ENCODE assay signal across 8 cellular contexts in the genomic region with DNA sequence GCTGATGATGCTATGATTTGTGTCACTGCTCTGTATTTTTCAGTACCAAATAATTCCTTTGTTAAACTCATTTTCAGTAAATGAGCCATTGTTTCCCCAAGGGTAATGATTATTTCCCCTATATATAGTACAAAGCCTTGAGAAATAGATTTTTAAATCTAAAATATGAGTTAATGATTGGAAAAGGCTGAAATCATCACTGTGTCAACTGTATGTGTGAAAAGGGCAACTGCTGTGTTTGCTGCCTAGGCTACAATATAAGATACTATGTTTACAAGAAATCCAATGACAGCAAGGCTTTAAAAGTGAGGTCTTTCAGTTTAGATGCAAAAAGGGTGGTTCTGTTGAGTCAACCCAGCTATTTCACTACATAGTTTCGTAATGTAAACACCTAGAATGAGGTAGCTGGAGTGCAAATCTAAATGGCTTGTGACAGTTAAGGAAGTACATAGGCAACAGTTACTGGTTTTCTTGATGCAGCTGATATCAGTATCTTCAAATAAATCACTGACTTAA. TPM values are rescaled to one million over a fixed set of nuclear protein-coding genes. Genes with fewer than 3 reads are reported as not detected.
DNase-seq lines count a peak whose midpoint lies in the region; ATAC-seq and TF ChIP-seq lines count a peak whose summit lies in the region.

No MANE protein-coding gene starts in this region.

- no peaks in the 10 kb centered on the region for H3K9me3 ChIP-seq in CD4-positive, CD25-positive, alpha-beta regulatory T cell (ENCODE audit: control insufficient read depth in 2 of 2, low read length in 2 of 2)
- H3K9me3 ChIP-seq in OCI-LY7 (ENCODE audit: low read length), result no peaks in the 10 kb centered on the region

- peak overlapping the region; percentile 45 for H3K4me3 ChIP-seq in CD4-positive, CD25-positive, alpha-beta regulatory T cell (ENCODE audit: low read depth, low read length)
- H3K4me3 ChIP-seq in OCI-LY7 (ENCODE audit: low read depth, low read length, poor library complexity, severe bottlenecking), result no peak overlapping the region

- H3K9me2 ChIP-seq in OCI-LY7 (ENCODE audit: insufficient read depth, low read length), result no peaks in the 10 kb centered on the region

- POLR2A ChIA-PET in MCF 10A (lab: Yijun Ruan, JAX), result interaction anchor here (0.6 to 3.2 kb wide), 9 partner anchors 11 to 164 kb away, joined by 3 to 23 read pairs (median 3); a partner anchor contains a TSS
- POLR2A ChIA-PET in OCI-LY7 (lab: Charles Lee), result interaction anchor here (0.6 to 1.0 kb wide), 4 partner anchors 10 to 95 kb away, joined by 3 to 8 read pairs (median 4); no protein-coding TSS in a partner anchor

- peak overlapping the region in 3 of 4 donors; percentile 3 to 50 (median 4) for H3K4me3 Mint-ChIP-seq in CD4-positive, CD25-positive, alpha-beta regulatory T cell
- H3K4me3 Mint-ChIP-seq in MCF 10A (ENCODE audit: unreplicated experiment), result peak overlapping the region; percentile 44

- H3K27me3 ChIP-seq in CD4-positive, CD25-positive, alpha-beta regulatory T cell (ENCODE audit: control insufficient read depth, insufficient read depth, low read length), result no peaks in the 10 kb centered on the region

- no peaks in the 10 kb centered on the region for H3K36me3 ChIP-seq in CD4-positive, CD25-positive, alpha-beta regulatory T cell (ENCODE audit: control insufficient read depth, insufficient read depth, low read length)
- H3K36me3 ChIP-seq in OCI-LY7 (ENCODE audit: insufficient read depth, low read length), result no peaks in the 10 kb centered on the region

- no TSS peak for BruUV-seq in MCF 10A (replicated peaks; lab: Mats Ljungman, UMichigan)
- BruUV-seq in OCI-LY7 (replicated peaks; lab: Mats Ljungman, UMichigan), result no TSS peak

- TF ChIP-seq CTCF in MCF 10A (IDR thresholded peaks at IDR 0.05; ENCODE audit: unreplicated experiment), result no peak
- TF ChIP-seq CTCF in OCI-LY7 (conservative IDR thresholded peaks at IDR 0.05; ENCODE audit: low read length), result no peak

- CTCF ChIA-PET in MCF 10A (lab: Yijun Ruan, JAX) (interaction anchor here (0.7 to 1.4 kb wide), 3 partner anchors 8 to 165 kb away, joined by 3 to 5 read pairs (median 3); no protein-coding TSS in a partner anchor), OCI-LY7 (lab: Charles Lee; ENCODE audit: unreplicated experiment) (no interaction called here)

- H3K4me1 Mint-ChIP-seq in CD4-positive, CD25-positive, alpha-beta regulatory T cell, result peaks cover 34 to 44% (median 40%) of the 10 kb centered on the region in 4 donors
- H3K4me1 Mint-ChIP-seq in MCF 10A (ENCODE audit: insufficient read depth, unreplicated experiment), result peaks cover 14% of the 10 kb centered on the region

- peaks cover 55% of the 10 kb centered on the region; the same call in 1 of the 2 replicates for H3K79me2 ChIP-seq in OCI-LY7 (ENCODE audit: insufficient read depth, low read depth, low read length)

- no peaks in the 10 kb centered on the region for H3K9me3 Mint-ChIP-seq in CD4-positive, CD25-positive, alpha-beta regulatory T cell
- no peaks in the 10 kb centered on the region for H3K9me3 Mint-ChIP-seq in MCF 10A (ENCODE audit: unreplicated experiment)

- H3K36me3 Mint-ChIP-seq in CD4-positive, CD25-positive, alpha-beta regulatory T cell, result no peaks in the 10 kb centered on the region
- H3K36me3 Mint-ChIP-seq in MCF 10A (ENCODE audit: insufficient read depth, unreplicated experiment), result no peaks in the 10 kb centered on the region

- intact Hi-C loops in MCF 10A (cut with micrococcal nuclease), result no loop called here
- intact Hi-C loops in OCI-LY7 (cut with micrococcal nuclease; ENCODE audit: unreplicated experiment), result no loop called here

- H3K27ac ChIP-seq in CD4-positive, CD25-positive, alpha-beta regulatory T cell (ENCODE audit: insufficient read depth, low read length, poor library complexity, severe bottlenecking), result peak overlapping the region; percentile 15
- no peak overlapping the region for H3K27ac ChIP-seq in OCI-LY7 (ENCODE audit: low read depth, low read length, poor library complexity, severe bottlenecking)

- H3K4me1 ChIP-seq in CD4-positive, CD25-positive, alpha-beta regulatory T cell (ENCODE audit: control insufficient read depth, insufficient read depth, low read length, poor library complexity, severe bottlenecking), result peaks cover 15% of the 10 kb centered on the region
- peaks cover 26% of the 10 kb centered on the region for H3K4me1 ChIP-seq in OCI-LY7 (ENCODE audit: insufficient read depth, low read length, poor library complexity, severe bottlenecking)

- ATAC-seq in CD4-positive, CD25-positive, alpha-beta regulatory T cell (ENCODE audit: low read depth in 2 of 2), result peak; percentile 37 to 62
- ATAC-seq in GM19455 (IDR thresholded peaks at IDR 0.05; ENCODE audit: unreplicated experiment) (peak; percentile 77), HG03439 (IDR thresholded peaks at IDR 0.05; ENCODE audit: unreplicated experiment) (peak; percentile 77)

- peak in 2 of 3 donors; percentile 30 to 46 for DNase-seq in CD4-positive, CD25-positive, alpha-beta regulatory T cell
- peak; percentile 64 for DNase-seq in MCF 10A (ENCODE audit: unreplicated experiment)
- peak; percentile 51 for DNase-seq in stromal cell of bone marrow (ENCODE audit: low read depth)
- DNase-seq in OCI-LY7 (ENCODE audit: low spot score), result no peak
- DNase-seq in DMS 273 (lab: John Stamatoyannopoulos, UW; ENCODE audit: unreplicated experiment), result no peak
- DNase-seq in NCI-H748 (lab: John Stamatoyannopoulos, UW; ENCODE audit: unreplicated experiment), result no peak

- H3K27me3 Mint-ChIP-seq in CD4-positive, CD25-positive, alpha-beta regulatory T cell, result no peaks in the 10 kb centered on the region
- no peaks in the 10 kb centered on the region for H3K27me3 Mint-ChIP-seq in MCF 10A (ENCODE audit: insufficient read depth, unreplicated experiment)

- no peak overlapping the region for H2AFZ ChIP-seq in OCI-LY7 (ENCODE audit: low read length)

- H4K20me1 ChIP-seq in OCI-LY7 (ENCODE audit: insufficient read depth, low read length), result no peaks in the 10 kb centered on the region

- H3K4me2 ChIP-seq in OCI-LY7 (ENCODE audit: low read length), result no peak overlapping the region

- peak overlapping the region in 2 of 3 donors; percentile 42 to 59 for H3K27ac Mint-ChIP-seq in CD4-positive, CD25-positive, alpha-beta regulatory T cell
- peak overlapping the region; percentile 75 for H3K27ac Mint-ChIP-seq in MCF 10A (ENCODE audit: low read depth, unreplicated experiment)

RNA-seq across cellular contexts. Expression of a gene that starts 15.3 kb away (rescaled TPM):
- total RNA-seq in CD4-positive, CD25-positive, alpha-beta regulatory T cell, result 16.0 TPM
- polyA plus RNA-seq in CD4-positive, CD25-positive, alpha-beta regulatory T cell, result 1 to 10 TPM; 1.7 to 2.3 (median 1.9) TPM
- 14.6 and 15.0 TPM in 2 replicates for total RNA-seq in MCF 10A (2022)
- total RNA-seq in OCI-LY7 (2014; rRNA removed; shearing (Covaris generic)), result 18.1 and 23.3 TPM in 2 replicates
- total RNA-seq in OCI-LY7 (2022), result 27.8 and 31.1 TPM in 2 replicates

Comparison
In these comparisons a context has a peak if more than half of its experiments do, and no peak if none do; other contexts are left out.
1. DNase-seq: peak in CD4-positive, CD25-positive, alpha-beta regulatory T cell (2 of 3), MCF 10A (single experiment) and stromal cell of bone marrow (single experiment); none in OCI-LY7 (single experiment), DMS 273 (single experiment) and NCI-H748 (single experiment).
2. Peak in every context shown above with its lines, with median percentiles within 50 percentile points of each other: ATAC-seq.